In the genomic region with DNA sequence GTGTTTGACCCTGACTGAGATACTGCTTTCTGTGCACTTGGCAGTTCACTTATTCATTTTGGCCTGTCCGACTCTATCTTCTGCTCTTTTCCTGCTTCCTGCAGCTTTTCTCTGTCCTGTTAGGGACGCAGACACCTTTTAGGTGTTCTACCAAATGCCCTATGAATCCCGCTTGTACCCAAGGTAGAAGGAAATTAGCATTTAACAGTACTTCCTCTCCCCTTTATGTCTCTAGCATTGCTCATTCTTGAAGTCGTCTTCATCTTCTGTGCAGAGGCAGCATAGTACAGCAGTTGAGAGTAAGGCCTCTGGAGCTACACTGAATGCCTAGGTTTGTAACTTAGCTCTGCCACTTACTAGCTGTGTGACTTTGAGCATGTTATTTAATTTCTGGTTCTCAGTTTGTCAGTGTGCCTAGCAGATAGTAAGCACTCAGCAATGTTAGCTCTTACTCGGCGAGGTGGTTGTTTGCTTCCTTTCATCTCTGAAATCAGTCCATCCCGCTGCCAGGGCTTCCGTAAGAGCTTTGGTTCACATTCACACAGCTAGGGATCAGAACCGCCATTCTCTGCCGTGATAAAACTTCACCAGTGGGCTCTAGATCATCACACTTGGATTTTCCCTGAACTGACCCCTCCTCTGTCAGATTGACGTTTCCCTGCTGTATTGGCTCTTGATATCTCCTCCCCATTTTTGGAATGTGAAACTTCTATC, we compare ENCODE assay signal across 9 cellular contexts. TPM values are rescaled to one million over a fixed set of nuclear protein-coding genes. Genes with fewer than 3 reads are reported as not detected.
DNase-seq lines count a peak whose midpoint lies in the region; ATAC-seq and TF ChIP-seq lines count a peak whose summit lies in the region.
"Had no signal": no experiment of that assay in that cellular context is flagged by ENCODE, and none has a peak within 500 bp of the region (broad histone marks: within the 10 kb centered on the region; RNA-seq: fewer than 3 reads in every experiment).

No MANE protein-coding gene starts in this region.

- H3K9me3 Mint-ChIP-seq in MCF 10A (ENCODE audit: unreplicated experiment), result no peaks in the 10 kb centered on the region

- H3K27ac ChIP-seq in A673 (ENCODE audit: low read depth, low read length, poor library complexity, severe bottlenecking), result peak overlapping the region; percentile 93
- no peak overlapping the region for H3K27ac ChIP-seq in mucosa of rectum (ENCODE audit: low read depth in 2 of 2, low read length in 2 of 2)

- H3K9me3 ChIP-seq in A673 (ENCODE audit: low read depth, low read length, poor library complexity, severe bottlenecking) (no peaks in the 10 kb centered on the region), mucosa of rectum (ENCODE audit: control insufficient read depth in 2 of 2, low read length in 2 of 2) (no peaks in the 10 kb centered on the region)

- POLR2A ChIA-PET in A673 (lab: Charles Lee; ENCODE audit: low non-redundant PET), result no interaction called here
- POLR2A ChIA-PET in MCF 10A (lab: Yijun Ruan, JAX), result interaction anchor here (0.8 to 9.2 kb wide), 6 partner anchors 9 to 165 kb away, joined by 4 to 74 read pairs (median 8); no protein-coding TSS in a partner anchor

- ATAC-seq in HG02610 (IDR thresholded peaks at IDR 0.05; ENCODE audit: unreplicated experiment) (no peak), GM18502 (IDR thresholded peaks at IDR 0.05; ENCODE audit: poor library complexity, unreplicated experiment) (no peak), GM19324 (IDR thresholded peaks at IDR 0.05; ENCODE audit: low FRiP score, unreplicated experiment) (no peak)

- CTCF ChIA-PET in A673 (lab: Charles Lee), result interaction anchor here (0.7 kb wide), 1 partner anchor 1430 kb away, joined by 3 read pairs; no protein-coding TSS in a partner anchor
- CTCF ChIA-PET in MCF 10A (lab: Yijun Ruan, JAX), result interaction anchor here (0.5 to 8.1 kb wide), 8 partner anchors 15 to 962 kb away, joined by 3 to 36 read pairs (median 3); a partner anchor contains a TSS

- H3K27me3 ChIP-seq in A673 (replicated peaks; ENCODE audit: insufficient read depth, low read depth, low read length, poor library complexity), result no peaks in the 10 kb centered on the region
- H3K27me3 ChIP-seq in mucosa of rectum (ENCODE audit: control insufficient read depth in 2 of 2, insufficient read depth in 2 of 2, low read length in 2 of 2), result no peaks in the 10 kb centered on the region

- H3K36me3 ChIP-seq in A673 (ENCODE audit: insufficient read depth, low read length, poor library complexity, severe bottlenecking) (peaks cover 32% of the 10 kb centered on the region), mucosa of rectum (ENCODE audit: control insufficient read depth in 2 of 2, insufficient read depth in 2 of 2, low read length in 2 of 2) (peaks cover 15 to 19% of the 10 kb centered on the region in 2 donors)

- no peaks in the 10 kb centered on the region for H3K27me3 Mint-ChIP-seq in MCF 10A (ENCODE audit: insufficient read depth, unreplicated experiment)

- peak overlapping the region; percentile 98 for H3K27ac Mint-ChIP-seq in MCF 10A (ENCODE audit: low read depth, unreplicated experiment)

- TF ChIP-seq CTCF in A673 (conservative IDR thresholded peaks at IDR 0.05; ENCODE audit: low read depth, low read length) (no peak), MCF 10A (IDR thresholded peaks at IDR 0.05; ENCODE audit: unreplicated experiment) (no peak)

- H3K4me3 Mint-ChIP-seq in MCF 10A (ENCODE audit: unreplicated experiment), result peak overlapping the region; percentile 75

- no peak for DNase-seq in A673 (ENCODE audit: low spot score)
- DNase-seq in Jurkat, Clone E6-1 (ENCODE audit: low read depth, low spot score), result no peak
- DNase-seq in MCF 10A (ENCODE audit: unreplicated experiment), result no peak
- no peak for DNase-seq in NCI-H1092 treated with DMSO at 0.1 percent for 48 hours (lab: John Stamatoyannopoulos, UW)
- DNase-seq: NCI-H82 had no signal

- peaks cover 23% of the 10 kb centered on the region for H3K4me1 Mint-ChIP-seq in MCF 10A (ENCODE audit: insufficient read depth, unreplicated experiment)

- peaks cover 12% of the 10 kb centered on the region for H3K4me1 ChIP-seq in A673 (ENCODE audit: insufficient read depth, low read length, poor library complexity, severe bottlenecking)
- peaks cover 9 to 21% of the 10 kb centered on the region in 2 donors for H3K4me1 ChIP-seq in mucosa of rectum (ENCODE audit: control insufficient read depth in 2 of 2, insufficient read depth in 2 of 2, low read length in 2 of 2)

- H3K4me3 ChIP-seq in A673 (ENCODE audit: low read depth, low read length, poor library complexity, severe bottlenecking) (peak overlapping the region; percentile 75), mucosa of rectum (ENCODE audit: low read length in 2 of 2) (peak overlapping the region; percentile 90 to 91)
- peak overlapping the region; percentile 98 for H3K4me3 ChIP-seq in Jurkat, Clone E6-1 (ENCODE audit: low read length)

- intact Hi-C loops in A673 (cut with micrococcal nuclease; ENCODE audit: unreplicated experiment), result no loop called here
- intact Hi-C loops in MCF 10A (cut with micrococcal nuclease), result no loop called here

- BruUV-seq in A673 (replicated peaks; lab: Mats Ljungman, UMichigan), result no TSS peak
- no TSS peak for BruUV-seq in MCF 10A (replicated peaks; lab: Mats Ljungman, UMichigan)

- H3K9ac ChIP-seq in mucosa of rectum (ENCODE audit: low read depth in 1 of 2, low read length in 2 of 2), result peak overlapping the region; percentile 81 to 95

- peaks cover 31% of the 10 kb centered on the region for H3K36me3 Mint-ChIP-seq in MCF 10A (ENCODE audit: insufficient read depth, unreplicated experiment)

RNA-seq across cellular contexts. Expression of a gene that starts 1.4 kb away (rescaled TPM):
- total RNA-seq in A673 (2021) (627 and 648 TPM in 2 replicates), MCF 10A (2022) (468 and 495 TPM in 2 replicates)
- polyA plus RNA-seq in Jurkat, Clone E6-1 (2012; ENCODE audit: insufficient read depth, insufficient read length), result 897 TPM

RNA-seq across cellular contexts. Expression of a gene that starts 2.4 kb away (rescaled TPM):
- total RNA-seq in A673 (2021), result 17.7 and 20.0 TPM in 2 replicates
- 41.8 TPM for polyA plus RNA-seq in Jurkat, Clone E6-1 (2012; ENCODE audit: insufficient read depth, insufficient read length)
- total RNA-seq in MCF 10A (2022), result 9.5 and 13.5 TPM in 2 replicates

RNA-seq across cellular contexts. Expression of a gene that starts 21.4 kb away (rescaled TPM):
- total RNA-seq in A673 (2021), result 54.5 and 57.3 TPM in 2 replicates
- polyA plus RNA-seq in Jurkat, Clone E6-1 (2012; ENCODE audit: insufficient read depth, insufficient read length), result 50.8 TPM
- 26.5 and 34.4 TPM in 2 replicates for total RNA-seq in MCF 10A (2022)

RNA-seq across cellular contexts. Expression of a gene that starts 33.1 kb away (rescaled TPM):
- total RNA-seq in A673 (2021) (0.11 and 0.41 TPM in 2 replicates), MCF 10A (2022) (not detected in 2 replicates)
- not detected for polyA plus RNA-seq in Jurkat, Clone E6-1 (2012; ENCODE audit: insufficient read depth, insufficient read length)

RNA-seq across cellular contexts. Expression of a gene that starts 48.8 kb away (rescaled TPM):
- total RNA-seq in A673 (2021) (8.6 and 11.5 TPM in 2 replicates), MCF 10A (2022) (3.7 and 4.4 TPM in 2 replicates)
- polyA plus RNA-seq in Jurkat, Clone E6-1 (2012; ENCODE audit: insufficient read depth, insufficient read length), result 30.8 TPM
